In the genomic region with DNA sequence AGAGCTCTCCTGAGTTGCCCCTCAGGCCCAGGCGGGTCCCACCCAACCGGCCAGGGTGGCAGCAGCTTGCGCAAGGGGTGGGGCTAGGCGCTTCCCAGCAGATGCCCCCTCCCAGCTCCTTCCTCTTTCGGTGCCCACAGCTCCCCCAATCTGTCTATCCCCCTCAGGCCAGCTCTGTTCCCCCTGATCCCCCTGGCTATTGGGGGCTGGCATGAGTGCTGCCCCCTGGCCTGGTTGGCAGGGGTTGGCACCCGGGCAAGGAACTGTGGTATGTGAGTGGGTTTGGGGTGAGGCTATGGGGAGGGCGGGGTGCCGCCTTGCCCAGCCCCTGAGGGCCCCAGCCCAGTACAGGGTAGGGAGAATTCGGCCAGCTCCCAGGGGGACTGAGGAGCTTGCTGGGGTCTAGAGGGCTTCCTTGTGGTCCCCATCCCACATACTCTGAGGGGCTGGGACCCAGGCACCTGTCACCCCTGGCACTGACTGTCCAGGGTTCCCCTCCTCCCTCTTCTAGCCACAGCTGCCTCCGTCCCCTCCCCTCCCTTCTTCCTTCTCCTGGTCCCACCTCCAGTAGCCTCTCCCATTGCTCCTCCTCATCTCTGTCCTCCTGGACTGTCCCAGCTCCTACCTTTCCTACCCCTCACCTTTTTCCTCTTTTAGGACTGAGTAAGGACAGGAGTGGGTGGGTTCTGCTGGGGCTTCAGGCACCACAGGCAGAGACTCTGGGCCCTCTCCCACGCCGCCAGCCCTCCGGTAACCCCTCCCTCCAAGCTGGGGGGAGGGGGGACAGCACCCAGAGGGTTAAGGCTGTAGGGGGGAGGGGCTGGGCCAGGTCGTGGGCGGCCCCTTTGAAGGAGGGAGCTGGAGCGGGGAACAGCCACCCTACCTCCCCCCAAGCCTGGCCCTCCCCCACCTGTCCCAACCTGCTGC, we compare ENCODE assay signal across 9 cellular contexts. TPM values are rescaled to one million over a fixed set of nuclear protein-coding genes. Genes with fewer than 3 reads are reported as not detected.
DNase-seq lines count a peak whose midpoint lies in the region; ATAC-seq and TF ChIP-seq lines count a peak whose summit lies in the region.
"Had no signal": no experiment of that assay in that cellular context is flagged by ENCODE, and none has a peak within 500 bp of the region (broad histone marks: within the 10 kb centered on the region; RNA-seq: fewer than 3 reads in every experiment).

No MANE protein-coding gene starts in this region.

- H3K9me3 ChIP-seq in NT2/D1 (ENCODE audit: insufficient read depth, low read length), result no peaks in the 10 kb centered on the region

- peaks cover 43% of the 10 kb centered on the region for H3K4me1 ChIP-seq in NT2/D1 (ENCODE audit: insufficient read depth, insufficient read length)

- H3K36me3 ChIP-seq in NT2/D1 (ENCODE audit: insufficient read depth, insufficient read length, low read length), result no peaks in the 10 kb centered on the region

- peaks cover 68% of the 10 kb centered on the region for H3K4me1 Mint-ChIP-seq in activated naive CD4-positive, alpha-beta T cell treated with anti-CD3 and anti-CD28 coated beads, Interleukin-2, amount 50 U/mL, for 24 hours

- H3K36me3 Mint-ChIP-seq in activated naive CD4-positive, alpha-beta T cell treated with anti-CD3 and anti-CD28 coated beads, Interleukin-2, amount 50 U/mL, for 24 hours, result no peaks in the 10 kb centered on the region
- H3K36me3 Mint-ChIP-seq: activated naive CD8-positive, alpha-beta T cell had no signal

- peak overlapping the region; percentile 94 for H3K4me3 Mint-ChIP-seq in activated naive CD4-positive, alpha-beta T cell treated with anti-CD3 and anti-CD28 coated beads, Interleukin-2, amount 50 U/mL, for 24 hours
- H3K4me3 Mint-ChIP-seq: activated naive CD8-positive, alpha-beta T cell had no signal

- H3K9me3 Mint-ChIP-seq in activated naive CD4-positive, alpha-beta T cell treated with anti-CD3 and anti-CD28 coated beads, Interleukin-2, amount 50 U/mL, for 24 hours, result no peaks in the 10 kb centered on the region

- no peak for TF ChIP-seq POLR2A in lower leg skin (IDR thresholded peaks at IDR 0.05)

- no peak for DNase-seq in NT2/D1 (ENCODE audit: low read depth, low spot score)
- peak in 1 of 2 donors; percentile 95 for DNase-seq in lower leg skin (ENCODE audit: low spot score in 2 of 2)
- peak in 15 of 49 donors; percentile 24 to 73 (median 44) for DNase-seq in substantia nigra (lab: John Stamatoyannopoulos, UW)
- no peak for DNase-seq in mucosa of gallbladder (ENCODE audit: low spot score)
- DNase-seq in Kasumi-1 (lab: John Stamatoyannopoulos, UW), result no peak

- intact Hi-C loops in lower leg skin (cut with DNase I; ENCODE audit: low total_unique reads), result no loop called here

- H3K27ac Mint-ChIP-seq in activated naive CD4-positive, alpha-beta T cell treated with anti-CD3 and anti-CD28 coated beads, Interleukin-2, amount 50 U/mL, for 24 hours, result peak overlapping the region; percentile 96
- H3K27ac Mint-ChIP-seq: activated naive CD8-positive, alpha-beta T cell had no signal

- H3K9ac ChIP-seq in NT2/D1 (ENCODE audit: insufficient read length, low read depth), result peak overlapping the region; percentile 46

- H3K4me3 ChIP-seq in NT2/D1 (ENCODE audit: insufficient read length, low read depth) (no peak overlapping the region), lower leg skin (ENCODE audit: low read depth, poor library complexity, severe bottlenecking) (peak overlapping the region; percentile 42)

- no peaks in the 10 kb centered on the region for H3K27me3 Mint-ChIP-seq in activated naive CD4-positive, alpha-beta T cell treated with anti-CD3 and anti-CD28 coated beads, Interleukin-2, amount 50 U/mL, for 24 hours
- H3K27me3 Mint-ChIP-seq: activated naive CD8-positive, alpha-beta T cell had no signal

- WGBS in lower leg skin, 2 donors, result 34 to 41% methylated on average over 12 to 15 of the region's 16 CpGs

- ATAC-seq in HG02623 (IDR thresholded peaks at IDR 0.05; ENCODE audit: unreplicated experiment), result no peak

- peak overlapping the region; percentile 99 for H3K27ac ChIP-seq in substantia nigra (ENCODE audit: low read depth, low read length, poor library complexity, severe bottlenecking)

- no peaks in the 10 kb centered on the region for H3K27me3 ChIP-seq in NT2/D1 (ENCODE audit: insufficient read depth, insufficient read length)

- no peak for TF ChIP-seq CTCF in lower leg skin (IDR thresholded peaks at IDR 0.05)

RNA-seq across cellular contexts. Expression of gene ZBTB7B, which starts 5.7 kb away (rescaled TPM):
- total RNA-seq in lower leg skin (100 to 1,000 TPM; 270 to 295 (median 286) TPM), mucosa of gallbladder (122 TPM)

RNA-seq across cellular contexts. Expression of gene LENEP, which starts 14.9 kb away (rescaled TPM):
- total RNA-seq in lower leg skin, result 1 to 10 TPM in 1 of 4 donors, not detected in 3; 1.4 TPM
- total RNA-seq in mucosa of gallbladder, result not detected
- total RNA-seq: M059J had no signal

RNA-seq across cellular contexts. Expression of gene FLAD1, which starts 25.1 kb away (rescaled TPM):
- total RNA-seq in lower leg skin (10 to 100 TPM; 38.7 to 45.3 (median 41.6) TPM), mucosa of gallbladder (37.9 TPM)

RNA-seq across cellular contexts. Expression of gene DCST2, which starts 25.3 kb away (rescaled TPM):
- total RNA-seq in lower leg skin (10 to 100 TPM in 1 of 4 donors, 1 to 10 TPM in 3; 3.8 to 11.5 (median 6.3) TPM), mucosa of gallbladder (1.0 TPM)
- total RNA-seq: M059J had no signal

RNA-seq across cellular contexts. Expression of gene DCST1, which starts 25.3 kb away (rescaled TPM):
- 1 to 10 TPM in 2 of 4 donors, under 1 TPM in 2; 0.38 to 3.6 (median 0.87) TPM for total RNA-seq in lower leg skin
- total RNA-seq in mucosa of gallbladder, result not detected
- total RNA-seq: M059J had no signal
